1 cellular context compared by ENCODE assay signal in the genomic region with DNA sequence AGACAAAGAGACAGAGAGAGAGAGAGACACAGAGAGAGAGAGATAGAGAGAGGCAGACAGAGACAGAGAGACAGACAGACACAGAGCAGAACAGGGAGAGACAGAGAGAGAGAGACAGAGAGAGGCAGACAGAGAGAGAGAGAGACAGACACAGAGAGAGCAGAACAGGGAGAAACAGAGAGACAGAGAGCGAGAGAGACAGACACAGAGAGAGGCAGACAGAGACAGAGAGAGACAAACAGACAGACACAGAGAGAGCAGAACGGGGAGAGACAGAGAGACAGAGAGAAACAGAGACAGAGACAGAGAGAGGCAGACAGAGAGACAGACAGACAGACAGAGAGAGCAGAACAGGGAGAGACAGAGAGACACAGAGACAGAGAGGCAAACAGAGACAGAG. TPM values are rescaled to one million over a fixed set of nuclear protein-coding genes. Genes with fewer than 3 reads are reported as not detected.
"Had no signal": no experiment of that assay in that cellular context is flagged by ENCODE, and none has a peak within 500 bp of the region (broad histone marks: within the 10 kb centered on the region; RNA-seq: fewer than 3 reads in every experiment).

No MANE protein-coding gene starts in this region.

RNA-seq across cellular contexts. Expression of a gene that starts 54.9 kb away (rescaled TPM):
- total RNA-seq: activated CD4-positive, alpha-beta T cell treated with anti-CD3 and anti-CD28 coated beads, Interleukin-2, amount 10 ng/mL, durations not matched to agents 24 days and 14 days had no signal
